ENCODE assay signal across 8 cellular contexts in genomic region chr12:109705291-109705690, GRCh38. TPM values are rescaled to one million over a fixed set of nuclear protein-coding genes. Genes with fewer than 3 reads are reported as not detected.
"Had no signal": no experiment of that assay in that cellular context is flagged by ENCODE, and none has a peak within 500 bp of the region (broad histone marks: within the 10 kb centered on the region; RNA-seq: fewer than 3 reads in every experiment).

No MANE protein-coding gene starts in this region.

- H3K36me3 ChIP-seq: HAP-1 had no signal

- H3K27ac ChIP-seq: GM23248 had no signal

- DNase-seq: GM23248, GOT3, H7, IMR-90, KG1 had no signal

- H2AFZ ChIP-seq: GM23248 had no signal

- ATAC-seq: HCT116, K562 had no signal

- H3K9me3 ChIP-seq: HAP-1 had no signal

- H3K4me3 ChIP-seq: GM23248, HAP-1, K562 had no signal

RNA-seq across cellular contexts. Expression of gene FAM222A, which starts 8.3 kb away (rescaled TPM):
- polyA plus RNA-seq: GM23248 had no signal
